Comparison of ENCODE assay signal across 35 cellular contexts in genomic region chr15:27790270-27790669, GRCh38.
"Had no signal": no experiment of that assay in that cellular context is flagged by ENCODE, and none has a peak within 500 bp of the region (broad histone marks: within the 10 kb centered on the region; RNA-seq: fewer than 3 reads in every experiment).

No MANE protein-coding gene starts in this region.

- H3K4me3 ChIP-seq: MG63 had no signal

- H3K36me3 ChIP-seq: MG63 had no signal

- H3K27me3 ChIP-seq: MG63 had no signal

- H3K9me3 ChIP-seq: MG63 had no signal

- DNase-seq: MG63, MM.1S, MV-4-11, NCI-H1048, NCI-H1092, NCI-H1092 treated with DMSO at 0.1 percent for 48 hours, NCI-H1105, NCI-H1105 treated with DMSO at 0.1 percent for 48 hours, NCI-H1417, NCI-H1417 treated with DMSO at 0.1 percent for 48 hours, NCI-H1436, NCI-H1436 treated with DMSO at 0.1 percent for 48 hours, NCI-H146, NCI-H1694, NCI-H1694 treated with DMSO at 0.1 percent for 48 hours, NCI-H187, NCI-H187 treated with DMSO at 0.1 percent for 48 hours, NCI-H1930, NCI-H2029, NCI-H2029 treated with DMSO at 0.1 percent for 48 hours, NCI-H2081, NCI-H2081 treated with DMSO at 0.1 percent for 48 hours, NCI-H2107, NCI-H2171, NCI-H2171 treated with DMSO at 0.1 percent for 48 hours, NCI-H2227 treated with DMSO at 0.1 percent for 48 hours, NCI-H226, NCI-H345, NCI-H446, NCI-H446 treated with DMSO at 0.1 percent for 48 hours, NCI-H510A, NCI-H510A treated with DMSO at 0.1 percent for 48 hours, NCI-H524, NCI-H524 treated with DMSO at 0.1 percent for 48 hours, NCI-H526 had no signal
